10 cellular contexts compared by ENCODE assay signal in genomic region chr17:1360975-1361374, GRCh38. TPM values are rescaled to one million over a fixed set of nuclear protein-coding genes. Genes with fewer than 3 reads are reported as not detected.
A peak's percentile ranks its signal among the peaks of the same experiment; 100 is the strongest.
DNase-seq lines count a peak whose midpoint lies in the region; ATAC-seq and TF ChIP-seq lines count a peak whose summit lies in the region.
"Had no signal": no experiment of that assay in that cellular context is flagged by ENCODE, and none has a peak within 500 bp of the region (broad histone marks: within the 10 kb centered on the region; RNA-seq: fewer than 3 reads in every experiment).

No MANE protein-coding gene starts in this region.

- peaks cover 14 to 66% (median 40%) of the 10 kb centered on the region in 4 donors for H3K4me1 Mint-ChIP-seq in CD4-positive, CD25-positive, alpha-beta regulatory T cell
- H3K4me1 Mint-ChIP-seq in activated naive CD8-positive, alpha-beta T cell treated with anti-CD3 and anti-CD28 coated beads, Interleukin-2, amount 10 ng/mL, durations not matched to agents 7 days and 5 days = peaks cover 34% of the 10 kb centered on the region
- peaks cover 43% of the 10 kb centered on the region for H3K4me1 Mint-ChIP-seq in osteocyte (ENCODE audit: unreplicated experiment)

- no peaks in the 10 kb centered on the region for H3K27me3 ChIP-seq in CD4-positive, CD25-positive, alpha-beta regulatory T cell (ENCODE audit: control insufficient read depth, insufficient read depth, low read length)
- H3K27me3 ChIP-seq in IMR-90 (ENCODE audit: control insufficient read depth, insufficient read depth, low read length) = no peaks in the 10 kb centered on the region

- dilution Hi-C loops in IMR-90 (cut with HindIII; ENCODE audit: low sequenced_read_pairs, unreplicated experiment) = no loop called here

- H3K4me1 ChIP-seq in CD4-positive, CD25-positive, alpha-beta regulatory T cell (ENCODE audit: control insufficient read depth, insufficient read depth, low read length, poor library complexity, severe bottlenecking) = peaks cover 44% of the 10 kb centered on the region
- peaks cover 11% of the 10 kb centered on the region for H3K4me1 ChIP-seq in IMR-90 (ENCODE audit: control insufficient read depth, insufficient read depth, low read length)

- peak overlapping the region; percentile 60 for H3K4me3 ChIP-seq in CD4-positive, CD25-positive, alpha-beta regulatory T cell (ENCODE audit: low read depth, low read length)
- no peak overlapping the region for H3K4me3 ChIP-seq in IMR-90 (ENCODE audit: insufficient read depth, low read depth, low read length)

- peak overlapping the region in 2 of 3 donors; percentile 84 to 88 for H3K27ac Mint-ChIP-seq in CD4-positive, CD25-positive, alpha-beta regulatory T cell
- peak overlapping the region; percentile 90 for H3K27ac Mint-ChIP-seq in activated naive CD8-positive, alpha-beta T cell treated with anti-CD3 and anti-CD28 coated beads, Interleukin-2, amount 10 ng/mL, durations not matched to agents 7 days and 5 days
- H3K27ac Mint-ChIP-seq in osteocyte (ENCODE audit: unreplicated experiment) = peak overlapping the region; percentile 54
- H3K27ac Mint-ChIP-seq: dendritic cell treated with granulocyte-macrophage colony-stimulating factor and Interleukin-4, amounts not matched to agents 40 ng/mL and 50 ng/mL, for 4 days had no signal

- no peak overlapping the region for H2BK20ac ChIP-seq in IMR-90 (ENCODE audit: low read depth, low read length)

- no peak overlapping the region for H2BK120ac ChIP-seq in IMR-90 (ENCODE audit: low read depth, low read length)

- ATAC-seq in CD4-positive, CD25-positive, alpha-beta regulatory T cell (ENCODE audit: low read depth in 2 of 2) = no peak
- no peak for ATAC-seq in IMR-90 (ENCODE audit: low read depth)
- ATAC-seq in activated naive CD8-positive, alpha-beta T cell treated with anti-CD3 and anti-CD28 coated beads, Interleukin-2, amount 10 ng/mL, durations not matched to agents 7 days and 5 days (ENCODE audit: low read depth) = no peak
- ATAC-seq in GM21529 (IDR thresholded peaks at IDR 0.05; ENCODE audit: unreplicated experiment) = no peak
- ATAC-seq in GM19452 (IDR thresholded peaks at IDR 0.05; ENCODE audit: unreplicated experiment) = no peak

- peaks cover 2% of the 10 kb centered on the region; the same call in 1 of the 2 replicates for H3K9me1 ChIP-seq in IMR-90 (ENCODE audit: insufficient read depth, low read length)

- intact Hi-C loops in IMR-90 (cut with micrococcal nuclease) = no loop called here

- H3K9me3 ChIP-seq in CD4-positive, CD25-positive, alpha-beta regulatory T cell (ENCODE audit: control insufficient read depth in 2 of 2, low read length in 2 of 2) = no peaks in the 10 kb centered on the region
- no peaks in the 10 kb centered on the region for H3K9me3 ChIP-seq in IMR-90 (ENCODE audit: control insufficient read depth, insufficient read depth, low read length)

- no peak overlapping the region for H3K9ac ChIP-seq in IMR-90 (ENCODE audit: low read depth, low read length)

- peak overlapping the region; percentile 68 for H3K27ac ChIP-seq in CD4-positive, CD25-positive, alpha-beta regulatory T cell (ENCODE audit: insufficient read depth, low read length, poor library complexity, severe bottlenecking)
- H3K27ac ChIP-seq in IMR-90 (ENCODE audit: insufficient read depth, low read length) = peak overlapping the region; percentile 33; the same call in 1 of the 2 replicates

- no peak overlapping the region for H4K5ac ChIP-seq in IMR-90 (ENCODE audit: low read depth, low read length)

- BruUV-seq in IMR-90 (replicated peaks; lab: Mats Ljungman, UMichigan) = TSS peak; percentile 23

- H4K91ac ChIP-seq in IMR-90 (ENCODE audit: insufficient read depth, low read depth, low read length) = no peak overlapping the region

- in situ Hi-C loops in IMR-90 (cut with MboI; ENCODE audit: low sequenced_read_pairs) = loop anchor here (10.0 kb wide), 2 partner anchors 74 to 154 kb away; partner anchors contain the start of gene INPP5K

- H3K4me3 Mint-ChIP-seq in CD4-positive, CD25-positive, alpha-beta regulatory T cell = peak overlapping the region; percentile 39 to 85 (median 58)
- peak overlapping the region; percentile 77 for H3K4me3 Mint-ChIP-seq in activated naive CD8-positive, alpha-beta T cell treated with anti-CD3 and anti-CD28 coated beads, Interleukin-2, amount 10 ng/mL, durations not matched to agents 7 days and 5 days
- no peak overlapping the region for H3K4me3 Mint-ChIP-seq in osteocyte (ENCODE audit: unreplicated experiment)
- H3K4me3 Mint-ChIP-seq: dendritic cell treated with granulocyte-macrophage colony-stimulating factor and Interleukin-4, amounts not matched to agents 40 ng/mL and 50 ng/mL, for 4 days had no signal

- CTCF ChIA-PET in IMR-90 (lab: Yijun Ruan, JAX) = interaction anchor here (0.6 to 1.0 kb wide), 4 partner anchors 9 to 89 kb away, joined by 3 read pairs; no protein-coding TSS in a partner anchor

- no peak overlapping the region for H3K14ac ChIP-seq in IMR-90 (replicated peaks; ENCODE audit: low read depth, low read length)

- H3K4me2 ChIP-seq in IMR-90 (ENCODE audit: low read depth, low read length) = no peak overlapping the region

- no peak for DNase-seq in CD4-positive, CD25-positive, alpha-beta regulatory T cell
- DNase-seq in IMR-90 (no peak), osteocyte (ENCODE audit: extremely low spot score, unreplicated experiment) (no peak), HuH-7 (ENCODE audit: low spot score) (no peak)
- no peak for DNase-seq in activated naive CD8-positive, alpha-beta T cell treated with anti-CD3 and anti-CD28 coated beads, Interleukin-2, amount 10 ng/mL, durations not matched to agents 7 days and 5 days
- DNase-seq: kidney, NCI-H526 treated with DMSO at 0.1 percent for 48 hours had no signal

- H2AK5ac ChIP-seq in IMR-90 (ENCODE audit: low read depth, low read length) = no peak overlapping the region

- H2AK9ac ChIP-seq in IMR-90 (replicated peaks; ENCODE audit: low read depth, low read length, poor library complexity) = no peak overlapping the region

- H3K4ac ChIP-seq in IMR-90 (ENCODE audit: low read depth, low read length) = no peak overlapping the region

- no peak for TF ChIP-seq RAD21 in IMR-90 (IDR thresholded peaks at IDR 0.05; ENCODE audit: low read length)

- no peak overlapping the region for H2BK5ac ChIP-seq in IMR-90 (ENCODE audit: low read depth, low read length, poor library complexity, severe bottlenecking)

- H3K79me1 ChIP-seq in IMR-90 (ENCODE audit: low read depth in 1 of 2, low read length in 2 of 2) = peaks cover 4 to 55% of the 10 kb centered on the region in 2 experiments

- no peak for TF ChIP-seq POLR2A in IMR-90 (IDR thresholded peaks at IDR 0.05; ENCODE audit: low read depth, low read length)

- peaks cover 77% of the 10 kb centered on the region for H4K20me1 ChIP-seq in IMR-90 (ENCODE audit: insufficient read depth, low read length)

- peaks cover 38% of the 10 kb centered on the region for H3K36me3 ChIP-seq in CD4-positive, CD25-positive, alpha-beta regulatory T cell (ENCODE audit: control insufficient read depth, insufficient read depth, low read length)
- peaks cover 32% of the 10 kb centered on the region for H3K36me3 ChIP-seq in IMR-90 (ENCODE audit: control insufficient read depth, insufficient read depth, low read length)

- H3K36me3 Mint-ChIP-seq in CD4-positive, CD25-positive, alpha-beta regulatory T cell = peaks cover 29% of the 10 kb centered on the region
- peaks cover 27% of the 10 kb centered on the region for H3K36me3 Mint-ChIP-seq in activated naive CD8-positive, alpha-beta T cell treated with anti-CD3 and anti-CD28 coated beads, Interleukin-2, amount 10 ng/mL, durations not matched to agents 7 days and 5 days
- peaks cover 28% of the 10 kb centered on the region for H3K36me3 Mint-ChIP-seq in osteocyte (ENCODE audit: unreplicated experiment)

- H2AFZ ChIP-seq in IMR-90 (replicated peaks; ENCODE audit: low read length, poor library complexity) = no peak overlapping the region

- TF ChIP-seq CTCF in IMR-90 (conservative IDR thresholded peaks at IDR 0.05; ENCODE audit: low read depth, low read length) (no peak), osteocyte (IDR thresholded peaks at IDR 0.05) (no peak)

- no peaks in the 10 kb centered on the region for H3K9me3 Mint-ChIP-seq in CD4-positive, CD25-positive, alpha-beta regulatory T cell
- no peaks in the 10 kb centered on the region for H3K9me3 Mint-ChIP-seq in activated naive CD8-positive, alpha-beta T cell treated with anti-CD3 and anti-CD28 coated beads, Interleukin-2, amount 10 ng/mL, durations not matched to agents 7 days and 5 days
- no peaks in the 10 kb centered on the region for H3K9me3 Mint-ChIP-seq in osteocyte (ENCODE audit: unreplicated experiment)
- H3K9me3 Mint-ChIP-seq: dendritic cell treated with granulocyte-macrophage colony-stimulating factor and Interleukin-4, amounts not matched to agents 40 ng/mL and 50 ng/mL, for 4 days had no signal

- H3K27me3 Mint-ChIP-seq in CD4-positive, CD25-positive, alpha-beta regulatory T cell = no peaks in the 10 kb centered on the region
- H3K27me3 Mint-ChIP-seq in activated naive CD8-positive, alpha-beta T cell treated with anti-CD3 and anti-CD28 coated beads, Interleukin-2, amount 10 ng/mL, durations not matched to agents 7 days and 5 days = no peaks in the 10 kb centered on the region
- no peaks in the 10 kb centered on the region for H3K27me3 Mint-ChIP-seq in osteocyte (ENCODE audit: unreplicated experiment)
- H3K27me3 Mint-ChIP-seq: dendritic cell treated with granulocyte-macrophage colony-stimulating factor and Interleukin-4, amounts not matched to agents 40 ng/mL and 50 ng/mL, for 4 days had no signal

- no peak overlapping the region for H3K56ac ChIP-seq in IMR-90 (ENCODE audit: extremely low read depth, insufficient read depth, low read length)

- no peak overlapping the region for H2BK15ac ChIP-seq in IMR-90 (ENCODE audit: low read depth, low read length)

- no peak overlapping the region for H4K8ac ChIP-seq in IMR-90 (ENCODE audit: low read depth in 2 of 2, low read length in 2 of 2)

- no CpG with 5 or more reads among the region's 12 CpGs for WGBS in IMR-90 (ENCODE audit: extremely low coverage in 2 of 2, insufficient read length in 1 of 2), 2 experiments

- POLR2A ChIA-PET in IMR-90 (lab: Charles Lee; ENCODE audit: unreplicated experiment) = no interaction called here
- POLR2A ChIA-PET in activated naive CD8-positive, alpha-beta T cell treated with anti-CD3 and anti-CD28 coated beads, Interleukin-2, amount 10 ng/mL, durations not matched to agents 7 days and 5 days (lab: Charles Lee) = interaction anchor here (3.1 kb wide), 1 partner anchor 155 kb away, joined by 21 read pairs; the partner anchor contains the start of gene INPP5K

- no peak overlapping the region for H3K23ac ChIP-seq in IMR-90 (ENCODE audit: low read depth, low read length)

- no peak overlapping the region for H3K18ac ChIP-seq in IMR-90 (ENCODE audit: low read depth, low read length)

RNA-seq across cellular contexts. Expression of gene YWHAE, which starts 39.0 kb away (rescaled TPM):
- 136 TPM for total RNA-seq in CD4-positive, CD25-positive, alpha-beta regulatory T cell
- 10 to 100 TPM; 68.6 to 92.5 (median 82.5) TPM for polyA plus RNA-seq in CD4-positive, CD25-positive, alpha-beta regulatory T cell
- 358 and 964 TPM in 2 replicates for total RNA-seq in IMR-90 (2012; rRNA removed)
- 774 and 817 TPM in 2 replicates for polyA plus RNA-seq in IMR-90 (2012; rRNA removed)
- 140 and 369 TPM in 2 replicates for polyA plus RNA-seq in IMR-90 (2012; cell fraction: cytosol; rRNA removed)
- polyA plus RNA-seq in IMR-90 (2012; cell fraction: nucleus; rRNA removed; ENCODE audit: low replicate concordance) = 42.1 and 246 TPM in 2 replicates
- 100 to 1,000 TPM; 272 to 287 TPM for total RNA-seq in activated naive CD8-positive, alpha-beta T cell treated with anti-CD3 and anti-CD28 coated beads, Interleukin-2, amount 10 ng/mL, durations not matched to agents 7 days and 5 days
- 458 and 476 TPM in 2 replicates for total RNA-seq in osteocyte
